ENCODE assay signal across 16 cellular contexts in the genomic region with DNA sequence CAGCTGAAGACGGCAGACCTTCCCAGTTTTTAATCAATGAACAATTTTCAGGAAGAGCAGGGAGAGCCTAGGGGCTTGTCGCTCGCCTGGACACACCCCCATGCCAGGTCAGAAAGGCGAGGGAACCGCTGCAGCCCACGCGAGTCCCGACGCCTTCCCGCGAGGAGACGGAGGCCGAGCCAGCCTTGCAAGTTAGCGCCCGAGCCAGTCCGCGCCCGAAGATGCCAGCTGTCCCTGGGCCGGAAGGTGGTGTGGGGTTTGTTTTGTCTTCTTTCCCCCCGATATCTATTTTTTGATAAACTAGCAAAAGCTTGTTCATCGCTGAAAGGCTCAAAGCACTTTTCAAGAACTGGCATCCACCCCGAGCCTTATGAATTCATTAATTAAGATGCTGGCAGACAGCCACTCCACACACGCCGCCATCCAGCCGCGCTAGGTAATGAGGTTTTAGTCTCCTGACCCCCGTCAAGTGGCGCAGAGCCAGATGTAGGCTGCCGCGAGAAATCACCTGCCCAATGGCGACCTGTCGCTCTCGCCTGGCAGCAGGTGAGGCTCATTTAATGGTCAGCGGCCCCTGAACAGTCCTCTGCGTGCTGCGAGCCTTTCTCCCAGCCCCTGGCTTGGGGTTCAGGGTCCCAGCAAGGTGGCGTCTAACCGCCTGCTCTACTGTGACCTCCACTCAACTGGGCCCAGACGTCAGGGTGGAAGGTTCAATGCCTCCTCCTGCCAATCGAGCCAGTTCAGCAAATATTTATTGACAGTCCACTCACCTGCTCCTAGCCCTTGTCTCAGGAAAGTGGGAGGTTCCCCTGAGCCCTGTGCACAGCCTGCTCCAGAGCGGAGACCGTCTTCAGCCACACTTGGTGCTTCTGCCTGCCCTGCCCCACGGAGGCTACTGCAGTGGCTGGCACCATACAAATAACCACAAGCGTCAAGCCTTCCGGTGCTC. TPM values are rescaled to one million over a fixed set of nuclear protein-coding genes. Genes with fewer than 3 reads are reported as not detected.
DNase-seq lines count a peak whose midpoint lies in the region; ATAC-seq and TF ChIP-seq lines count a peak whose summit lies in the region.
"Had no signal": no experiment of that assay in that cellular context is flagged by ENCODE, and none has a peak within 500 bp of the region (broad histone marks: within the 10 kb centered on the region; RNA-seq: fewer than 3 reads in every experiment).

No MANE protein-coding gene starts in this region.

- no peak for ATAC-seq in CD4-positive, CD25-positive, alpha-beta regulatory T cell (ENCODE audit: low read depth in 2 of 2)
- no peak for ATAC-seq in HG03521 (IDR thresholded peaks at IDR 0.05; ENCODE audit: unreplicated experiment)
- ATAC-seq: activated CD8-positive, alpha-beta memory T cell treated with anti-CD3 and anti-CD28 coated beads, Interleukin-2, amount 10 ng/mL, durations not matched to agents 7 days and 5 days; gastroesophageal sphincter had no signal

- 92 to 97% methylated on average over 24 to 45 of the region's 45 CpGs for WGBS in endodermal cell (ENCODE audit: insufficient coverage in 1 of 2, insufficient read length in 1 of 2), 2 experiments

- TF ChIP-seq CTCF in endodermal cell (conservative IDR thresholded peaks at IDR 0.05) (no peak), MCF 10A (IDR thresholded peaks at IDR 0.05; ENCODE audit: unreplicated experiment) (no peak)

- POLR2A ChIA-PET in MCF 10A (lab: Yijun Ruan, JAX): no interaction called here

- no peaks in the 10 kb centered on the region for H3K9me3 ChIP-seq in CD4-positive, CD25-positive, alpha-beta regulatory T cell (ENCODE audit: control insufficient read depth in 2 of 2, low read length in 2 of 2)
- H3K9me3 ChIP-seq in endodermal cell (ENCODE audit: control insufficient read depth, low read length): no peaks in the 10 kb centered on the region
- H3K9me3 ChIP-seq: adrenal gland, gastroesophageal sphincter, spleen had no signal

- peak overlapping the region in 2 of 3 donors; percentile 98 to 99 for H3K27ac Mint-ChIP-seq in CD4-positive, CD25-positive, alpha-beta regulatory T cell
- H3K27ac Mint-ChIP-seq in endodermal cell: no peak overlapping the region
- H3K27ac Mint-ChIP-seq in MCF 10A (ENCODE audit: low read depth, unreplicated experiment): no peak overlapping the region

- H3K27me3 ChIP-seq in CD4-positive, CD25-positive, alpha-beta regulatory T cell (ENCODE audit: control insufficient read depth, insufficient read depth, low read length): no peaks in the 10 kb centered on the region
- H3K27me3 ChIP-seq in endodermal cell (ENCODE audit: control insufficient read depth, insufficient read depth, low read length, poor library complexity, severe bottlenecking): no peaks in the 10 kb centered on the region
- H3K27me3 ChIP-seq: adrenal gland, gastroesophageal sphincter, spleen had no signal

- H3K36me3 Mint-ChIP-seq in CD4-positive, CD25-positive, alpha-beta regulatory T cell: peaks cover 12% of the 10 kb centered on the region
- H3K36me3 Mint-ChIP-seq in endodermal cell (ENCODE audit: low read depth) (peaks cover 13% of the 10 kb centered on the region), MCF 10A (ENCODE audit: insufficient read depth, unreplicated experiment) (peaks cover 7% of the 10 kb centered on the region)

- peak overlapping the region; percentile 71 to 89 (median 80) for H3K4me3 Mint-ChIP-seq in CD4-positive, CD25-positive, alpha-beta regulatory T cell
- H3K4me3 Mint-ChIP-seq in endodermal cell (no peak overlapping the region), MCF 10A (ENCODE audit: unreplicated experiment) (no peak overlapping the region)
- H3K4me3 Mint-ChIP-seq: activated CD8-positive, alpha-beta memory T cell treated with anti-CD3 and anti-CD28 coated beads, Interleukin-2, amount 10 ng/mL, durations not matched to agents 7 days and 5 days; neural crest cell had no signal

- H3K27ac ChIP-seq in CD4-positive, CD25-positive, alpha-beta regulatory T cell (ENCODE audit: insufficient read depth, low read length, poor library complexity, severe bottlenecking): peak overlapping the region; percentile 81
- peak overlapping the region; percentile 56 for H3K27ac ChIP-seq in endodermal cell (ENCODE audit: low read depth, low read length)
- H3K27ac ChIP-seq: gastroesophageal sphincter had no signal

- intact Hi-C loops in MCF 10A (cut with micrococcal nuclease): no loop called here

- peaks cover 88% of the 10 kb centered on the region for H3K4me1 ChIP-seq in CD4-positive, CD25-positive, alpha-beta regulatory T cell (ENCODE audit: control insufficient read depth, insufficient read depth, low read length, poor library complexity, severe bottlenecking)
- H3K4me1 ChIP-seq in endodermal cell (ENCODE audit: control insufficient read depth, insufficient read depth, low read length): no peaks in the 10 kb centered on the region

- no TSS peak for BruUV-seq in MCF 10A (replicated peaks; lab: Mats Ljungman, UMichigan)

- no peaks in the 10 kb centered on the region for H3K9me3 Mint-ChIP-seq in CD4-positive, CD25-positive, alpha-beta regulatory T cell
- peaks cover 5% of the 10 kb centered on the region for H3K9me3 Mint-ChIP-seq in endodermal cell
- no peaks in the 10 kb centered on the region for H3K9me3 Mint-ChIP-seq in MCF 10A (ENCODE audit: unreplicated experiment)
- H3K9me3 Mint-ChIP-seq: neural crest cell had no signal

- CTCF ChIA-PET in MCF 10A (lab: Yijun Ruan, JAX): no interaction called here

- no peaks in the 10 kb centered on the region for H3K27me3 Mint-ChIP-seq in CD4-positive, CD25-positive, alpha-beta regulatory T cell
- no peaks in the 10 kb centered on the region for H3K27me3 Mint-ChIP-seq in endodermal cell (ENCODE audit: insufficient read depth)
- H3K27me3 Mint-ChIP-seq in MCF 10A (ENCODE audit: insufficient read depth, unreplicated experiment): no peaks in the 10 kb centered on the region
- H3K27me3 Mint-ChIP-seq: activated CD8-positive, alpha-beta memory T cell treated with anti-CD3 and anti-CD28 coated beads, Interleukin-2, amount 10 ng/mL, durations not matched to agents 7 days and 5 days had no signal

- peaks cover 39 to 97% (median 72%) of the 10 kb centered on the region in 4 donors for H3K4me1 Mint-ChIP-seq in CD4-positive, CD25-positive, alpha-beta regulatory T cell
- peaks cover 26% of the 10 kb centered on the region for H3K4me1 Mint-ChIP-seq in endodermal cell
- H3K4me1 Mint-ChIP-seq in MCF 10A (ENCODE audit: insufficient read depth, unreplicated experiment): peaks cover 4% of the 10 kb centered on the region

- H3K4me3 ChIP-seq in CD4-positive, CD25-positive, alpha-beta regulatory T cell (ENCODE audit: low read depth, low read length): no peak overlapping the region
- H3K4me3 ChIP-seq in endodermal cell (ENCODE audit: low read length): no peak overlapping the region
- H3K4me3 ChIP-seq: adrenal gland, gastroesophageal sphincter, spleen had no signal

- no peaks in the 10 kb centered on the region for H3K36me3 ChIP-seq in CD4-positive, CD25-positive, alpha-beta regulatory T cell (ENCODE audit: control insufficient read depth, insufficient read depth, low read length)
- H3K36me3 ChIP-seq in endodermal cell (ENCODE audit: control insufficient read depth, insufficient read depth, low read length): peaks cover 14% of the 10 kb centered on the region
- H3K36me3 ChIP-seq: adrenal gland, gastroesophageal sphincter had no signal

- no peak overlapping the region for H3K9ac ChIP-seq in endodermal cell (ENCODE audit: extremely low read depth, low read length, poor library complexity, severe bottlenecking)

- no peak for DNase-seq in CD4-positive, CD25-positive, alpha-beta regulatory T cell
- DNase-seq in NCI-H1092 (lab: John Stamatoyannopoulos, UW): peak; percentile 79
- DNase-seq in NCI-H446 (lab: John Stamatoyannopoulos, UW): peak; percentile 72 to 79
- no peak for DNase-seq in endodermal cell
- no peak for DNase-seq in MCF 10A (ENCODE audit: unreplicated experiment)
- DNase-seq in stimulated activated CD4-positive, alpha-beta T cell treated with anti-CD3 and anti-CD28 coated beads, Interleukin-12 subunit alpha, Interleukin-12 subunit beta, amount 100 ng/mL, for 4 hours: no peak
- no peak for DNase-seq in stimulated activated CD4-positive, alpha-beta T cell treated with anti-CD3 and anti-CD28 coated beads, Interleukin-4, amount 100 ng/mL, for 4 hours
- DNase-seq: activated CD8-positive, alpha-beta memory T cell treated with anti-CD3 and anti-CD28 coated beads, Interleukin-2, amount 10 ng/mL, durations not matched to agents 7 days and 5 days; adrenal gland; AML-193; NCI-H526; Right ventricle myocardium superior; spleen had no signal

RNA-seq across cellular contexts. Expression of a gene that starts 6.4 kb away (rescaled TPM):
- 43.6 TPM for total RNA-seq in CD4-positive, CD25-positive, alpha-beta regulatory T cell
- polyA plus RNA-seq in CD4-positive, CD25-positive, alpha-beta regulatory T cell: 100 to 1,000 TPM; 172 to 274 (median 229) TPM
- 10 to 100 TPM; 60.4 to 66.1 TPM for total RNA-seq in endodermal cell
- polyA plus RNA-seq in endodermal cell (2013, experiment 1 of 2): 65.2 TPM
- 71.0 TPM for polyA plus RNA-seq in endodermal cell (2013, experiment 2 of 2)
- 24.4 and 40.8 TPM in 2 replicates for total RNA-seq in MCF 10A (2022)

Comparison
In these comparisons a context has a peak if more than half of its experiments do, and no peak if none do; other contexts are left out.
1. DNase-seq: peak in NCI-H1092 (single experiment) and NCI-H446 (2 of 2); none in CD4-positive, CD25-positive, alpha-beta regulatory T cell (0 of 3), endodermal cell (single experiment), MCF 10A (single experiment), stimulated activated CD4-positive, alpha-beta T cell treated with anti-CD3 and anti-CD28 coated beads, Interleukin-12 subunit alpha, Interleukin-12 subunit beta, amount 100 ng/mL, for 4 hours (single experiment) and stimulated activated CD4-positive, alpha-beta T cell treated with anti-CD3 and anti-CD28 coated beads, Interleukin-4, amount 100 ng/mL, for 4 hours (0 of 2).
2. H3K27ac Mint-ChIP-seq: peak in CD4-positive, CD25-positive, alpha-beta regulatory T cell (2 of 3); none in endodermal cell (single experiment) and MCF 10A (single experiment).
3. H3K4me3 Mint-ChIP-seq: peak in CD4-positive, CD25-positive, alpha-beta regulatory T cell (4 of 4); none in endodermal cell (single experiment) and MCF 10A (single experiment).